ENCODE assay signal across 8 cellular contexts in genomic region chr11:115869780-115870431, GRCh38.
DNase-seq lines count a peak whose midpoint lies in the region; ATAC-seq and TF ChIP-seq lines count a peak whose summit lies in the region.

No MANE protein-coding gene starts in this region.

- H3K9me3 ChIP-seq in SU-DHL-6 (ENCODE audit: insufficient read depth, low read length) (no peaks in the 10 kb centered on the region), left lung (no peaks in the 10 kb centered on the region)

- H3K27ac Mint-ChIP-seq in activated naive CD8-positive, alpha-beta T cell treated with anti-CD3 and anti-CD28 coated beads, Interleukin-2, amount 50 U/mL, for 24 hours: no peak overlapping the region

- no peaks in the 10 kb centered on the region for H3K27me3 ChIP-seq in KMS-11 (ENCODE audit: insufficient read depth, low read depth)
- H3K27me3 ChIP-seq in SU-DHL-6 (ENCODE audit: low read length): no peaks in the 10 kb centered on the region
- H3K27me3 ChIP-seq in left lung: no peaks in the 10 kb centered on the region

- H3K27ac ChIP-seq in KMS-11: no peak overlapping the region
- H3K27ac ChIP-seq in SU-DHL-6 (ENCODE audit: low read depth, low read length): no peak overlapping the region
- H3K27ac ChIP-seq in left lung: no peak overlapping the region

- H3K4me2 ChIP-seq in KMS-11 (no peak overlapping the region), SU-DHL-6 (ENCODE audit: low read depth, low read length, poor library complexity, severe bottlenecking) (peak overlapping the region; percentile 44)

- H3K4me3 Mint-ChIP-seq in activated naive CD8-positive, alpha-beta T cell treated with anti-CD3 and anti-CD28 coated beads, Interleukin-2, amount 50 U/mL, for 24 hours: no peak overlapping the region

- no peaks in the 10 kb centered on the region for H3K9me3 Mint-ChIP-seq in activated naive CD8-positive, alpha-beta T cell treated with anti-CD3 and anti-CD28 coated beads, Interleukin-2, amount 50 U/mL, for 24 hours

- H4K20me1 ChIP-seq in KMS-11 (ENCODE audit: insufficient read depth) (no peaks in the 10 kb centered on the region), SU-DHL-6 (ENCODE audit: low read depth, low read length) (no peaks in the 10 kb centered on the region)

- H3K4me3 ChIP-seq in KMS-11 (IDR thresholded peaks at IDR 0.05; ENCODE audit: insufficient read depth, low read depth, low read length) (no peak overlapping the region), SU-DHL-6 (ENCODE audit: insufficient read depth, low read length, poor library complexity, severe bottlenecking) (no peak overlapping the region), left lung (no peak overlapping the region)

- H2AFZ ChIP-seq in KMS-11 (ENCODE audit: low read depth) (no peak overlapping the region), SU-DHL-6 (ENCODE audit: low read depth, low read length, severe bottlenecking) (no peak overlapping the region)

- TF ChIP-seq CTCF in KMS-11 (conservative IDR thresholded peaks at IDR 0.05; ENCODE audit: low read depth, low read length): peak; percentile 33
- peak; percentile 82 for TF ChIP-seq CTCF in SU-DHL-6 (IDR thresholded peaks at IDR 0.05; ENCODE audit: insufficient read depth, low read length, poor library complexity, severe bottlenecking)
- peak; percentile 36 to 38 for TF ChIP-seq CTCF in left lung (IDR thresholded peaks at IDR 0.05)

- DNase-seq in activated CD4-positive, CD25-positive, alpha-beta regulatory T cell treated with anti-CD3 and anti-CD28 coated beads, Interleukin-2, amount 50 U/mL, for 72 hours: no peak
- DNase-seq in left lung (peak in 1 of 2 donors; percentile 47), amygdala (lab: John Stamatoyannopoulos, UW) (no peak)
- DNase-seq in activated naive CD8-positive, alpha-beta T cell treated with anti-CD3 and anti-CD28 coated beads, Interleukin-2, amount 50 U/mL, for 24 hours: no peak

- no peaks in the 10 kb centered on the region for H3K9me2 ChIP-seq in SU-DHL-6 (replicated peaks; ENCODE audit: insufficient read depth, low read length)

- no peaks in the 10 kb centered on the region for H3K36me3 ChIP-seq in KMS-11 (ENCODE audit: insufficient read depth)
- no peaks in the 10 kb centered on the region for H3K36me3 ChIP-seq in SU-DHL-6 (ENCODE audit: low read length)
- H3K36me3 ChIP-seq in left lung: no peaks in the 10 kb centered on the region

- intact Hi-C loops in left lung (cut with DNase I): no loop called here

- no peaks in the 10 kb centered on the region for H3K36me3 Mint-ChIP-seq in activated naive CD8-positive, alpha-beta T cell treated with anti-CD3 and anti-CD28 coated beads, Interleukin-2, amount 50 U/mL, for 24 hours (ENCODE audit: low read depth)

- H3K9ac ChIP-seq in KMS-11 (no peak overlapping the region), SU-DHL-6 (ENCODE audit: low read length) (0 out of 2 replicates have a peak overlapping the region, but pooled peaks have one; percentile 16)

- H3K4me1 ChIP-seq in KMS-11 (ENCODE audit: low read depth, poor library complexity, severe bottlenecking) (no peaks in the 10 kb centered on the region), left lung (peaks cover 0 to 16% of the 10 kb centered on the region in 2 donors)

- H3K27me3 Mint-ChIP-seq in activated naive CD8-positive, alpha-beta T cell treated with anti-CD3 and anti-CD28 coated beads, Interleukin-2, amount 50 U/mL, for 24 hours: peaks cover 5% of the 10 kb centered on the region

- ATAC-seq in activated CD4-positive, CD25-positive, alpha-beta regulatory T cell treated with anti-CD3 and anti-CD28 coated beads, Interleukin-2, amount 50 U/mL, for 24 hours: peak; percentile 28 to 43
- ATAC-seq in GM21619 (IDR thresholded peaks at IDR 0.05; ENCODE audit: unreplicated experiment) (peak; percentile 70), left lung (peak; percentile 90)
- no peak for ATAC-seq in activated naive CD8-positive, alpha-beta T cell treated with anti-CD3 and anti-CD28 coated beads, Interleukin-2, amount 50 U/mL, for 24 hours

- H3K79me2 ChIP-seq in KMS-11 (ENCODE audit: insufficient read depth, low read depth) (no peaks in the 10 kb centered on the region), SU-DHL-6 (ENCODE audit: insufficient read depth, low read length) (no peaks in the 10 kb centered on the region)

- peaks cover 20% of the 10 kb centered on the region for H3F3A ChIP-seq in SU-DHL-6 (ENCODE audit: insufficient read depth)

- peaks cover 5% of the 10 kb centered on the region for H3K4me1 Mint-ChIP-seq in activated naive CD8-positive, alpha-beta T cell treated with anti-CD3 and anti-CD28 coated beads, Interleukin-2, amount 50 U/mL, for 24 hours
